ENCODE assay signal across 15 cellular contexts in genomic region chr15:57283774-57284508, GRCh38.
A peak's percentile ranks its signal among the peaks of the same experiment; 100 is the strongest.
DNase-seq lines count a peak whose midpoint lies in the region; ATAC-seq and TF ChIP-seq lines count a peak whose summit lies in the region.
"Had no signal": no experiment of that assay in that cellular context is flagged by ENCODE, and none has a peak within 500 bp of the region (broad histone marks: within the 10 kb centered on the region; RNA-seq: fewer than 3 reads in every experiment).

No MANE protein-coding gene starts in this region.

- no peak for TF ChIP-seq CTCF in OCI-LY3 (IDR thresholded peaks at IDR 0.05; ENCODE audit: low read depth, low read length)
- no peak for TF ChIP-seq CTCF in fibroblast of villous mesenchyme (IDR thresholded peaks at IDR 0.05; ENCODE audit: insufficient read depth, low read depth, low read length)
- no peak for TF ChIP-seq CTCF in SK-N-SH (IDR thresholded peaks at IDR 0.05)

- H3K9me2 ChIP-seq in SK-N-SH = no peaks in the 10 kb centered on the region

- H3K4me3 Mint-ChIP-seq in CD4-positive, CD25-positive, alpha-beta regulatory T cell = peak overlapping the region in 3 of 4 donors; percentile 1 to 10 (median 8)

- peaks cover 74% of the 10 kb centered on the region for H3K36me3 Mint-ChIP-seq in CD4-positive, CD25-positive, alpha-beta regulatory T cell

- H3K4me2 ChIP-seq in OCI-LY3 (ENCODE audit: low read length) = peak overlapping the region; percentile 60
- H3K4me2 ChIP-seq in SK-N-SH = no peak overlapping the region

- POLR2A ChIA-PET in SK-N-SH (lab: Yijun Ruan, JAX) = no interaction called here

- no peak overlapping the region for H3K4me3 ChIP-seq in CD4-positive, CD25-positive, alpha-beta regulatory T cell (ENCODE audit: low read depth, low read length)
- H3K4me3 ChIP-seq in OCI-LY3 (ENCODE audit: low read length) (no peak overlapping the region), fibroblast of villous mesenchyme (ENCODE audit: low read depth, low read length) (no peak overlapping the region), SK-N-SH (ENCODE audit: low read depth in 2 of 2, low read length in 1 of 2) (no peak overlapping the region)
- H3K4me3 ChIP-seq: gastrocnemius medialis, prostate gland had no signal

- H3K9ac ChIP-seq in OCI-LY3 (ENCODE audit: low read length) (peak overlapping the region; percentile 12; the same call in 1 of the 2 replicates), SK-N-SH (no peak overlapping the region)

- no peaks in the 10 kb centered on the region for H4K20me1 ChIP-seq in OCI-LY3 (ENCODE audit: insufficient read depth, low read length)
- no peaks in the 10 kb centered on the region for H4K20me1 ChIP-seq in SK-N-SH (ENCODE audit: insufficient read depth)

- no peak for TF ChIP-seq EP300 in SK-N-SH (IDR thresholded peaks at IDR 0.05; ENCODE audit: borderline replicate concordance in 1 of 2, low read depth in 1 of 2, low read length in 1 of 2)

- no peaks in the 10 kb centered on the region for H3K27me3 ChIP-seq in CD4-positive, CD25-positive, alpha-beta regulatory T cell (ENCODE audit: control insufficient read depth, insufficient read depth, low read length)
- H3K27me3 ChIP-seq in OCI-LY3 (ENCODE audit: low read depth, low read length) (no peaks in the 10 kb centered on the region), SK-N-SH (ENCODE audit: insufficient read depth) (no peaks in the 10 kb centered on the region)
- H3K27me3 ChIP-seq: gastrocnemius medialis, Peyer's patch had no signal

- peaks cover 18 to 47% (median 26%) of the 10 kb centered on the region in 4 donors for H3K4me1 Mint-ChIP-seq in CD4-positive, CD25-positive, alpha-beta regulatory T cell

- H2AFZ ChIP-seq in OCI-LY3 (ENCODE audit: low read depth, low read length) = no peak overlapping the region
- H2AFZ ChIP-seq in SK-N-SH (ENCODE audit: low read depth) = no peak overlapping the region

- DNase-seq in CD4-positive, CD25-positive, alpha-beta regulatory T cell = no peak
- DNase-seq in fibroblast of villous mesenchyme (ENCODE audit: low read depth) = peak; percentile 70
- no peak for DNase-seq in SK-N-SH
- no peak for DNase-seq in AG08395 (ENCODE audit: low spot score)
- DNase-seq in glomerular visceral epithelial cell (ENCODE audit: extremely low spot score) = no peak
- DNase-seq: gastrocnemius medialis; GDM1; NCI-H1694 treated with DMSO at 0.1 percent for 48 hours; stimulated activated CD4-positive, alpha-beta T cell treated with anti-CD3 and anti-CD28 coated beads, Interleukin-4, amount 100 ng/mL, for 4 hours; substantia nigra had no signal

- WGBS in SK-N-SH (ENCODE audit: low lambda C conversion rate) = 95% methylated on average over 15 of the region's 15 CpGs

- H3K27ac ChIP-seq in CD4-positive, CD25-positive, alpha-beta regulatory T cell (ENCODE audit: insufficient read depth, low read length, poor library complexity, severe bottlenecking) = no peak overlapping the region
- H3K27ac ChIP-seq in OCI-LY3 (ENCODE audit: low read length) (peak overlapping the region; percentile 76), SK-N-SH (ENCODE audit: low read depth in 2 of 2, low read length in 1 of 2) (no peak overlapping the region)
- H3K27ac ChIP-seq: gastrocnemius medialis, prostate gland had no signal

- H3K4me1 ChIP-seq in CD4-positive, CD25-positive, alpha-beta regulatory T cell (ENCODE audit: control insufficient read depth, insufficient read depth, low read length, poor library complexity, severe bottlenecking) = no peaks in the 10 kb centered on the region
- H3K4me1 ChIP-seq in OCI-LY3 (ENCODE audit: low read length) (peaks cover 68% of the 10 kb centered on the region), SK-N-SH (ENCODE audit: control insufficient read depth in 1 of 2, insufficient read depth in 2 of 2, low read depth in 1 of 2, low read length in 1 of 2) (no peaks in the 10 kb centered on the region)
- H3K4me1 ChIP-seq: prostate gland had no signal

- no peaks in the 10 kb centered on the region for H3K27me3 Mint-ChIP-seq in CD4-positive, CD25-positive, alpha-beta regulatory T cell

- H3K36me3 ChIP-seq in CD4-positive, CD25-positive, alpha-beta regulatory T cell (ENCODE audit: control insufficient read depth, insufficient read depth, low read length) = peaks cover 37% of the 10 kb centered on the region
- H3K36me3 ChIP-seq in OCI-LY3 (replicated peaks; ENCODE audit: low read depth, low read length) (peaks cover 21% of the 10 kb centered on the region), SK-N-SH (replicated peaks in 1 of 2; ENCODE audit: control insufficient read depth in 1 of 2, insufficient read depth in 2 of 2, low read length in 1 of 2) (peaks cover 67 to 70% of the 10 kb centered on the region in 2 experiments)
- H3K36me3 ChIP-seq: prostate gland had no signal

- peak overlapping the region; percentile 4 to 84 (median 80) for H3K27ac Mint-ChIP-seq in CD4-positive, CD25-positive, alpha-beta regulatory T cell

- ATAC-seq in CD4-positive, CD25-positive, alpha-beta regulatory T cell (ENCODE audit: low read depth in 2 of 2) = no peak
- ATAC-seq in GM21529 (IDR thresholded peaks at IDR 0.05; ENCODE audit: unreplicated experiment) = peak; percentile 7
- no peak for ATAC-seq in esophagus mucosa
- ATAC-seq: gastrocnemius medialis had no signal

- TF ChIP-seq RAD21 in SK-N-SH (IDR thresholded peaks at IDR 0.05; ENCODE audit: low read length) = no peak

- no peaks in the 10 kb centered on the region for H3K9me3 Mint-ChIP-seq in CD4-positive, CD25-positive, alpha-beta regulatory T cell

- H3K79me2 ChIP-seq in OCI-LY3 (ENCODE audit: low read length) (no peaks in the 10 kb centered on the region), SK-N-SH (ENCODE audit: insufficient read depth) (no peaks in the 10 kb centered on the region)

- no peaks in the 10 kb centered on the region for H3K9me3 ChIP-seq in CD4-positive, CD25-positive, alpha-beta regulatory T cell (ENCODE audit: control insufficient read depth in 2 of 2, low read length in 2 of 2)
- no peaks in the 10 kb centered on the region for H3K9me3 ChIP-seq in OCI-LY3 (ENCODE audit: insufficient read depth, low read length)
- H3K9me3 ChIP-seq in SK-N-SH = no peaks in the 10 kb centered on the region
- H3K9me3 ChIP-seq: gastrocnemius medialis, Peyer's patch, prostate gland had no signal

- H3F3A ChIP-seq in SK-N-SH (replicated peaks; ENCODE audit: insufficient read depth) = peaks cover 6% of the 10 kb centered on the region

- CTCF ChIA-PET in SK-N-SH (lab: Yijun Ruan, JAX) = interaction anchor here (1.8 kb wide), 2 partner anchors 23 to 793 kb away, joined by 4 to 7 read pairs; no protein-coding TSS in a partner anchor

TF ChIP-seq in SK-N-SH, 30 proteins besides CTCF, POLR2A, EP300 and RAD21:
- TF ChIP-seq SIN3A (IDR thresholded peaks at IDR 0.05; ENCODE audit: borderline replicate concordance, low read depth, low read length) = no peak
- TF ChIP-seq PBX3 (IDR thresholded peaks at IDR 0.05) = no peak
- no peak for TF ChIP-seq RFX5 (IDR thresholded peaks at IDR 0.05; ENCODE audit: low read length)
- TF ChIP-seq YY1 (IDR thresholded peaks at IDR 0.05; ENCODE audit: low read depth) = no peak
- no peak for TF ChIP-seq MAX (IDR thresholded peaks at IDR 0.05; ENCODE audit: low read depth)
- TF ChIP-seq TCF12 (IDR thresholded peaks at IDR 0.05) = no peak
- TF ChIP-seq FOXJ3 (CRISPR knock-in tag; IDR thresholded peaks at IDR 0.05) = no peak
- no peak for TF ChIP-seq POLR2AphosphoS5 (IDR thresholded peaks at IDR 0.05; ENCODE audit: low read depth, low read length)
TF ChIP-seq in SK-N-SH: peak in this region for 0.
